In the genomic region with DNA sequence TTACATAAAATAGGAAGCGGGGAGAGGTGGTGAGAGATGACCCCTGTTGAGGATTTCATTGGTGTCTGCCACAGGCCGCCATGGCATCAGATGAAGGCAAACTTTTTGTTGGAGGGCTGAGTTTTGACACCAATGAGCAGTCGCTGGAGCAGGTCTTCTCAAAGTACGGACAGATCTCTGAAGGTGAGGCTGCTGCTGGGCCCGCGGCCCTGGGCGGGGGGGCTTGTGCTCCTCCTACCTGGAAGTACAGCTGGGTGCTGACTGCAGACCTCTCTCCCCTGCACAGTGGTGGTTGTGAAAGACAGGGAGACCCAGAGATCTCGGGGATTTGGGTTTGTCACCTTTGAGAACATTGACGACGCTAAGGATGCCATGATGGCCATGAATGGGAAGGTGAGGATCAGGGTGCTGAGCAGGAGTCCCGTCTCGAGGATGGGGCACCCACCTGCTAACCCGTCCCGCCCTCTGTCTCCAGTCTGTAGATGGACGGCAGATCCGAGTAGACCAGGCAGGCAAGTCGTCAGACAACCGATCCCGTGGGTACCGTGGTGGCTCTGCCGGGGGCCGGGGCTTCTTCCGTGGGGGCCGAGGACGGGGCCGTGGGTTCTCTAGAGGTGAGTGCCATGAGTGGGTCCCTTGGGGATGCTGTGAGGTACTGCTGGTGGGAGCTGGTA, we compare ENCODE assay signal across 7 cellular contexts. TPM values are rescaled to one million over a fixed set of nuclear protein-coding genes. Genes with fewer than 3 reads are reported as not detected.
DNase-seq lines count a peak whose midpoint lies in the region; ATAC-seq and TF ChIP-seq lines count a peak whose summit lies in the region.

No MANE protein-coding gene starts in this region.

- H3K36me3 Mint-ChIP-seq in activated CD4-positive, alpha-beta memory T cell treated with anti-CD3 and anti-CD28 coated beads, Interleukin-2, amount 10 ng/mL, durations not matched to agents 7 days and 5 days (ENCODE audit: low read depth) = peaks cover 45% of the 10 kb centered on the region
- peaks cover 47% of the 10 kb centered on the region for H3K36me3 Mint-ChIP-seq in stimulated activated naive CD8-positive, alpha-beta T cell treated with anti-CD3 and anti-CD28 coated beads, Interleukin-15, Interleukin-2, amounts not matched to agents 100 ng/mL and 50 ng/mL, for 24 hours (ENCODE audit: low read depth)

- peaks cover 57% of the 10 kb centered on the region for H3K79me2 ChIP-seq in HCT116 (ENCODE audit: insufficient read depth, low read length)

- no peak for TF ChIP-seq POLR2A in HCT116 (IDR thresholded peaks at IDR 0.05; ENCODE audit: borderline replicate concordance, extremely low read depth, insufficient read depth, insufficient read length)

- no peaks in the 10 kb centered on the region for H3K9me3 Mint-ChIP-seq in activated CD4-positive, alpha-beta memory T cell treated with anti-CD3 and anti-CD28 coated beads, Interleukin-2, amount 10 ng/mL, durations not matched to agents 7 days and 5 days
- no peaks in the 10 kb centered on the region for H3K9me3 Mint-ChIP-seq in stimulated activated naive CD8-positive, alpha-beta T cell treated with anti-CD3 and anti-CD28 coated beads, Interleukin-15, Interleukin-2, amounts not matched to agents 100 ng/mL and 50 ng/mL, for 24 hours

- RAD21 ChIA-PET in HCT116 (lab: Charles Lee; ENCODE audit: low non-redundant PET in 1 of 2, low total read pairs in 2 of 2, uncharacterized antibody in 2 of 2, unreplicated experiment in 2 of 2) = no interaction called here

- CTCF ChIA-PET in HCT116 (lab: Charles Lee) = no interaction called here
- CTCF ChIA-PET in activated CD4-positive, alpha-beta memory T cell treated with anti-CD3 and anti-CD28 coated beads, Interleukin-2, amount 10 ng/mL, durations not matched to agents 7 days and 5 days (lab: Charles Lee) = interaction anchor here (0.6 to 1.9 kb wide), 3 partner anchors 26 to 138 kb away, joined by 3 to 6 read pairs (median 3); no protein-coding TSS in a partner anchor

- peaks cover 62% of the 10 kb centered on the region for H3K4me1 Mint-ChIP-seq in activated CD4-positive, alpha-beta memory T cell treated with anti-CD3 and anti-CD28 coated beads, Interleukin-2, amount 10 ng/mL, durations not matched to agents 7 days and 5 days
- H3K4me1 Mint-ChIP-seq in stimulated activated naive CD8-positive, alpha-beta T cell treated with anti-CD3 and anti-CD28 coated beads, Interleukin-15, Interleukin-2, amounts not matched to agents 100 ng/mL and 50 ng/mL, for 24 hours (ENCODE audit: low read depth) = peaks cover 66% of the 10 kb centered on the region

- peak overlapping the region; percentile 91 for H3K4me3 Mint-ChIP-seq in activated CD4-positive, alpha-beta memory T cell treated with anti-CD3 and anti-CD28 coated beads, Interleukin-2, amount 10 ng/mL, durations not matched to agents 7 days and 5 days
- peak overlapping the region; percentile 95 for H3K4me3 Mint-ChIP-seq in stimulated activated naive CD8-positive, alpha-beta T cell treated with anti-CD3 and anti-CD28 coated beads, Interleukin-15, Interleukin-2, amounts not matched to agents 100 ng/mL and 50 ng/mL, for 24 hours

- H3K36me3 ChIP-seq in HCT116 (ENCODE audit: control insufficient read depth in 1 of 2, insufficient read depth in 2 of 2, low read length in 2 of 2) = peaks cover 27 to 33% of the 10 kb centered on the region in 2 experiments; a peak in 3 of 4 replicates
- peaks cover 45% of the 10 kb centered on the region for H3K36me3 ChIP-seq in iPS-15b (ENCODE audit: control insufficient read depth, insufficient read depth, low read length)

- no peaks in the 10 kb centered on the region for H4K20me1 ChIP-seq in HCT116 (ENCODE audit: insufficient read depth)

- H3K27me3 ChIP-seq in HCT116 (ENCODE audit: insufficient read depth, low read length) = no peaks in the 10 kb centered on the region
- H3K27me3 ChIP-seq in iPS-15b (ENCODE audit: control insufficient read depth, insufficient read depth, low read length) = no peaks in the 10 kb centered on the region

- no peaks in the 10 kb centered on the region for H3K9me2 ChIP-seq in HCT116 (ENCODE audit: insufficient read depth)

- H2AFZ ChIP-seq in HCT116 (ENCODE audit: low read depth, low read length, poor library complexity, severe bottlenecking) = no peak overlapping the region

- H3K4me1 ChIP-seq in HCT116 (ENCODE audit: control insufficient read depth in 1 of 2, insufficient read depth in 2 of 2, low read length in 2 of 2) = peaks cover 34 to 75% of the 10 kb centered on the region in 2 experiments
- peaks cover 9% of the 10 kb centered on the region for H3K4me1 ChIP-seq in iPS-15b (ENCODE audit: control insufficient read depth, insufficient read depth, low read length)

- H3K9me3 ChIP-seq in HCT116 (ENCODE audit: control insufficient read depth in 1 of 2, insufficient read depth in 1 of 2, low read depth in 1 of 2, low read length in 2 of 2) = no peaks in the 10 kb centered on the region
- no peaks in the 10 kb centered on the region for H3K9me3 ChIP-seq in iPS-15b (ENCODE audit: control insufficient read depth, insufficient read depth, low read length)

- POLR2A ChIA-PET in HCT116 (lab: Charles Lee) = interaction anchor here (1.6 kb wide), 1 partner anchor 27 kb away, joined by 4 read pairs; no protein-coding TSS in a partner anchor
- POLR2A ChIA-PET in activated CD4-positive, alpha-beta memory T cell treated with anti-CD3 and anti-CD28 coated beads, Interleukin-2, amount 10 ng/mL, durations not matched to agents 7 days and 5 days (lab: Charles Lee) = interaction anchor here (1.1 to 2.5 kb wide), 3 partner anchors 10 to 30 kb away, joined by 3 to 8 read pairs (median 6); no protein-coding TSS in a partner anchor

- H3K27ac Mint-ChIP-seq in activated CD4-positive, alpha-beta memory T cell treated with anti-CD3 and anti-CD28 coated beads, Interleukin-2, amount 10 ng/mL, durations not matched to agents 7 days and 5 days = peak overlapping the region; percentile 85
- H3K27ac Mint-ChIP-seq in stimulated activated naive CD8-positive, alpha-beta T cell treated with anti-CD3 and anti-CD28 coated beads, Interleukin-15, Interleukin-2, amounts not matched to agents 100 ng/mL and 50 ng/mL, for 24 hours = peak overlapping the region; percentile 98

- TF ChIP-seq CTCF in HCT116 (IDR thresholded peaks at IDR 0.05 in 2 of 3, conservative IDR thresholded peaks at IDR 0.05 in 1 of 3; ENCODE audit: borderline replicate concordance in 1 of 3, insufficient read depth in 1 of 3, low read depth in 2 of 3, low read length in 2 of 3) (no peak), omental fat pad (IDR thresholded peaks at IDR 0.05) (no peak)

- intact Hi-C loops in HCT116 (cut with micrococcal nuclease) = loop anchor here (10.0 kb wide), 1 partner anchor 134 kb away; the partner anchor contains the start of genes DAZAP1 and GAMT

- peak overlapping the region; percentile 100 for H3K27ac ChIP-seq in HCT116 (ENCODE audit: low read depth, low read length)

- H3K9ac ChIP-seq in HCT116 (ENCODE audit: low read length) (peak overlapping the region; percentile 98), iPS-15b (ENCODE audit: low read depth, low read length) (peak overlapping the region; percentile 73)

- H3K4me3 ChIP-seq in HCT116 (replicated peaks in 1 of 2; ENCODE audit: low read depth in 1 of 2, low read length in 2 of 2) = peak overlapping the region; percentile 85 to 96
- H3K4me3 ChIP-seq in iPS-15b (ENCODE audit: low read depth, low read length) = no peak overlapping the region

- no TSS peak for BruUV-seq in HCT116 (replicated peaks; lab: Mats Ljungman, UMichigan)

- H3K4me2 ChIP-seq in HCT116 (ENCODE audit: low read length) = peak overlapping the region; percentile 100

- peaks cover 3% of the 10 kb centered on the region for H3K27me3 Mint-ChIP-seq in activated CD4-positive, alpha-beta memory T cell treated with anti-CD3 and anti-CD28 coated beads, Interleukin-2, amount 10 ng/mL, durations not matched to agents 7 days and 5 days
- no peaks in the 10 kb centered on the region for H3K27me3 Mint-ChIP-seq in stimulated activated naive CD8-positive, alpha-beta T cell treated with anti-CD3 and anti-CD28 coated beads, Interleukin-15, Interleukin-2, amounts not matched to agents 100 ng/mL and 50 ng/mL, for 24 hours

- ATAC-seq in HCT116 (no peak), omental fat pad (ENCODE audit: low FRiP score) (no peak), GM19455 (IDR thresholded peaks at IDR 0.05; ENCODE audit: unreplicated experiment) (no peak)
- ATAC-seq in activated CD4-positive, CD25-positive, alpha-beta regulatory T cell treated with anti-CD3 and anti-CD28 coated beads, Interleukin-2, amount 50 U/mL, for 24 hours = no peak

- no peak for DNase-seq in HCT116 (ENCODE audit: low read depth, low spot score)
- no peak for DNase-seq in activated CD4-positive, alpha-beta memory T cell treated with anti-CD3 and anti-CD28 coated beads, Interleukin-2, amount 10 ng/mL, durations not matched to agents 7 days and 5 days
- no peak for DNase-seq in omental fat pad (ENCODE audit: low spot score)

- no peak for TF ChIP-seq RAD21 in HCT116 (IDR thresholded peaks at IDR 0.05; ENCODE audit: low read depth)

TF ChIP-seq in HCT116, 20 proteins besides CTCF, POLR2A, EP300 and RAD21 (continues in another document):
- TF ChIP-seq ZNF274 (IDR thresholded peaks at IDR 0.05; ENCODE audit: low read depth, low read length) = no peak

RNA-seq across cellular contexts. Expression of gene CIRBP, which starts 1.9 kb away (rescaled TPM):
- total RNA-seq in HCT116 (2021; ENCODE audit: unreplicated experiment) (276 TPM), omental fat pad (100 to 1,000 TPM; 292 to 484 (median 372) TPM)
- 398 and 405 TPM in 2 replicates for polyA plus RNA-seq in HCT116 (2012)
- total RNA-seq in activated CD4-positive, alpha-beta memory T cell treated with anti-CD3 and anti-CD28 coated beads, Interleukin-2, amount 10 ng/mL, durations not matched to agents 7 days and 5 days = 100 to 1,000 TPM; 203 to 204 TPM

RNA-seq across cellular contexts. Expression of gene FAM174C, which starts 4.3 kb away (rescaled TPM):
- total RNA-seq in HCT116 (2021; ENCODE audit: unreplicated experiment) (77.1 TPM), omental fat pad (10 to 100 TPM; 47.2 to 69.1 (median 59.3) TPM)
- 87.0 and 88.0 TPM in 2 replicates for polyA plus RNA-seq in HCT116 (2012)
- 10 to 100 TPM; 45.9 to 50.1 TPM for total RNA-seq in activated CD4-positive, alpha-beta memory T cell treated with anti-CD3 and anti-CD28 coated beads, Interleukin-2, amount 10 ng/mL, durations not matched to agents 7 days and 5 days

RNA-seq across cellular contexts. Expression of gene EFNA2, which starts 14.7 kb away (rescaled TPM):
- total RNA-seq in HCT116 (2021; ENCODE audit: unreplicated experiment) (12.2 TPM), omental fat pad (not detected)
- 7.9 and 9.0 TPM in 2 replicates for polyA plus RNA-seq in HCT116 (2012)
- not detected for total RNA-seq in activated CD4-positive, alpha-beta memory T cell treated with anti-CD3 and anti-CD28 coated beads, Interleukin-2, amount 10 ng/mL, durations not matched to agents 7 days and 5 days

RNA-seq across cellular contexts. Expression of gene MIDN, which starts 22.6 kb away (rescaled TPM):
- 146 TPM for total RNA-seq in HCT116 (2021; ENCODE audit: unreplicated experiment)
- polyA plus RNA-seq in HCT116 (2012) = 63.2 and 79.4 TPM in 2 replicates
- total RNA-seq in activated CD4-positive, alpha-beta memory T cell treated with anti-CD3 and anti-CD28 coated beads, Interleukin-2, amount 10 ng/mL, durations not matched to agents 7 days and 5 days = 10 to 100 TPM; 86.2 to 88.6 TPM
- 10 to 100 TPM; 24.5 to 68.6 (median 44.1) TPM for total RNA-seq in omental fat pad

RNA-seq across cellular contexts. Expression of gene ATP5F1D, which starts 29.4 kb away (rescaled TPM):
- 428 TPM for total RNA-seq in HCT116 (2021; ENCODE audit: unreplicated experiment)
- polyA plus RNA-seq in HCT116 (2012) = 468 and 508 TPM in 2 replicates
- total RNA-seq in activated CD4-positive, alpha-beta memory T cell treated with anti-CD3 and anti-CD28 coated beads, Interleukin-2, amount 10 ng/mL, durations not matched to agents 7 days and 5 days = 100 to 1,000 TPM; 171 to 173 TPM
- total RNA-seq in omental fat pad = 10 to 100 TPM; 46.4 to 76.0 (median 60.2) TPM

Comparison
In these comparisons a context has a peak if more than half of its experiments do, and no peak if none do; other contexts are left out.
1. RNA of gene EFNA2, which starts 14.7 kb away (total RNA-seq): 12.2 TPM in HCT116 (single experiment); not detected in activated CD4-positive, alpha-beta memory T cell treated with anti-CD3 and anti-CD28 coated beads, Interleukin-2, amount 10 ng/mL, durations not matched to agents 7 days and 5 days and not detected in omental fat pad; every median in the first group is over 10 times any median in the second.